Comparison of ENCODE assay signal across 27 cellular contexts in the genomic region with DNA sequence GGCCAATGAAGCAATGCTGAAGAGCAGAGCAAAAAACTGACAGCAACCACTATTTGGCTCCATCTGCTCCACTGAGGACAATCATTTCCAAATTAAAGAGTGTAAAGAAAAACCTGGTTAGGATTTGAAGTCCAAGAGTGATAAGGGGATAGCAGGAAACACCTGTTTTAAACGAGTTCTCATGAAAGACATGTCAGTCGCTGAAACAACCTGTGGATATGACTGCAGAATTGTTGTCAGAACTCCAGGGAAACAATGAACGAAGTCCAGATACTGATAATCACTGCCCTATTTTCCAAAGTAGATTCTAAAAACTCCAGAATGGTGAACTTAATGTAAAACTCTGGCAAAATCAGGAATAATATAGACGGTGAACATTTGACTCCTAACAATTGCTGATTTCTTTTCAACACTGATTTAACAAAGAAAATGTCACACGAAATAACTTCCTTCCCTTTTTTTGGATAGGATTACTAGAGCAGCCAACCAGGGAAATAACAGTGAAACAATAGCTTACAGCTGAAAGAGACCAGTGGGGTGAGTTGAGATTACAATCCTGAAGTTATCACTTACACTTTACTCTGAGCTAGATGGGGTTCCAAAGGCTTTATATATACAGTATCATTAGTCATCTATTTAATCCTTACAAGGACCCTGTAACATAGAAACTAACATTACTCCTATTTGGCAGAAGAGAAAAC.
DNase-seq lines count a peak whose midpoint lies in the region; ATAC-seq and TF ChIP-seq lines count a peak whose summit lies in the region.
"Had no signal": no experiment of that assay in that cellular context is flagged by ENCODE, and none has a peak within 500 bp of the region (broad histone marks: within the 10 kb centered on the region; RNA-seq: fewer than 3 reads in every experiment).

No MANE protein-coding gene starts in this region.

- no CpG with 5 or more reads among the region's 5 CpGs for WGBS in mesendoderm (ENCODE audit: extremely low coverage, insufficient coverage, low lambda C conversion rate)

- no peak overlapping the region for H4K8ac ChIP-seq in mesendoderm (ENCODE audit: low read depth, low read length)

- H3K27me3 ChIP-seq in osteoblast (ENCODE audit: insufficient read depth, low read length) (no peaks in the 10 kb centered on the region), mesendoderm (ENCODE audit: insufficient read depth, low read length, poor library complexity) (no peaks in the 10 kb centered on the region)
- H3K27me3 ChIP-seq: esophagus muscularis mucosa, sigmoid colon, upper lobe of left lung had no signal

- H3K4me3 Mint-ChIP-seq in CD14-positive monocyte, result peak overlapping the region in 1 of 2 donors; percentile 58
- peak overlapping the region in 2 of 4 donors; percentile 15 to 18 for H3K4me3 Mint-ChIP-seq in IgD-negative memory B cell
- H3K4me3 Mint-ChIP-seq in chondrocyte (ENCODE audit: unreplicated experiment), result no peak overlapping the region
- no peak overlapping the region for H3K4me3 Mint-ChIP-seq in activated T-helper 2 cell treated with anti-CD3 and anti-CD28 coated beads, Interferon-gamma antibody, Interleukin-2, Interleukin-4, amounts not matched to agents 10 μg/mL and 5 μg/mL and 100 μg/mL, durations not matched to agents 14 hours and 24 hours and 36 hours (ENCODE audit: low read depth)
- H3K4me3 Mint-ChIP-seq in type B pancreatic cell, result no peak overlapping the region
- H3K4me3 Mint-ChIP-seq: activated CD4-positive, alpha-beta memory T cell treated with anti-CD3 and anti-CD28 coated beads, Interleukin-2, amount 10 ng/mL, durations not matched to agents 7 days and 5 days; effector memory CD8-positive, alpha-beta T cell; immature natural killer cell had no signal

- peaks cover 27% of the 10 kb centered on the region for H3K4me1 Mint-ChIP-seq in CD14-positive monocyte
- peaks cover 18 to 56% (median 24%) of the 10 kb centered on the region in 3 donors for H3K4me1 Mint-ChIP-seq in IgD-negative memory B cell
- H3K4me1 Mint-ChIP-seq in chondrocyte (ENCODE audit: low read depth), result peaks cover 20% of the 10 kb centered on the region
- H3K4me1 Mint-ChIP-seq in activated T-helper 2 cell treated with anti-CD3 and anti-CD28 coated beads, Interferon-gamma antibody, Interleukin-2, Interleukin-4, amounts not matched to agents 10 μg/mL and 5 μg/mL and 100 μg/mL, durations not matched to agents 14 hours and 24 hours and 36 hours (ENCODE audit: low read depth), result peaks cover 13% of the 10 kb centered on the region
- H3K4me1 Mint-ChIP-seq in type B pancreatic cell (ENCODE audit: unreplicated experiment), result no peaks in the 10 kb centered on the region

- intact Hi-C loops in CD14-positive monocyte (cut with micrococcal nuclease), result no loop called here
- intact Hi-C loops in activated T-helper 2 cell treated with anti-CD3 and anti-CD28 coated beads, Interferon-gamma antibody, Interleukin-2, Interleukin-4, amounts not matched to agents 10 μg/mL and 5 μg/mL and 100 μg/mL, durations not matched to agents 14 hours and 24 hours and 36 hours (cut with micrococcal nuclease), result loop anchor here (10.0 kb wide), 1 partner anchor 220 kb away; no protein-coding TSS in a partner anchor

- H3K79me1 ChIP-seq in mesendoderm (ENCODE audit: low read length), result no peaks in the 10 kb centered on the region

- H3K9me3 ChIP-seq in osteoblast (ENCODE audit: low read depth, low read length), result no peaks in the 10 kb centered on the region
- H3K9me3 ChIP-seq: esophagus muscularis mucosa, sigmoid colon, upper lobe of left lung had no signal

- H2BK120ac ChIP-seq in mesendoderm (ENCODE audit: low read depth, low read length), result no peak overlapping the region

- no peak overlapping the region for H2AFZ ChIP-seq in osteoblast (ENCODE audit: low read length)

- H4K20me1 ChIP-seq in osteoblast (ENCODE audit: insufficient read depth, low read length), result no peaks in the 10 kb centered on the region

- DNase-seq in CD14-positive monocyte (ENCODE audit: low spot score), result no peak
- DNase-seq in chondrocyte (ENCODE audit: low spot score), result no peak
- no peak for DNase-seq in osteoblast (ENCODE audit: insufficient read length, low spot score, missing footprints)
- DNase-seq in activated T-helper 2 cell treated with anti-CD3 and anti-CD28 coated beads, Interferon-gamma antibody, Interleukin-2, Interleukin-4, amounts not matched to agents 10 μg/mL and 5 μg/mL and 100 μg/mL, durations not matched to agents 14 hours and 24 hours and 36 hours (ENCODE audit: low spot score), result no peak
- no peak for DNase-seq in mesendoderm
- no peak for DNase-seq in type B pancreatic cell (ENCODE audit: extremely low spot score, unreplicated experiment)
- DNase-seq: activated CD4-positive, alpha-beta memory T cell treated with anti-CD3 and anti-CD28 coated beads, Interleukin-2, amount 10 ng/mL, durations not matched to agents 7 days and 5 days; activated CD4-positive, CD25-positive, alpha-beta regulatory T cell; activated effector memory CD4-positive, alpha-beta T cell treated with anti-CD3 and anti-CD28 coated beads, Interleukin-2, amount 50 U/mL, for 16 hours; DMS53; effector memory CD8-positive, alpha-beta T cell; hippocampal formation; immature natural killer cell; Karpas-422; midbrain; NCI-H1092 treated with DMSO at 0.1 percent for 48 hours; NCI-H2081 treated with DMSO at 0.1 percent for 48 hours; NCI-H446; PC-3; Right ventricle myocardium superior; sigmoid colon; T-helper 9 cell; upper lobe of left lung had no signal

- no peak overlapping the region for H4K5ac ChIP-seq in mesendoderm (ENCODE audit: low read length)

- H3K23ac ChIP-seq in mesendoderm (ENCODE audit: low read length), result no peak overlapping the region

- no peak for ATAC-seq in HG02885 (IDR thresholded peaks at IDR 0.05; ENCODE audit: poor library complexity, unreplicated experiment)
- ATAC-seq: effector memory CD8-positive, alpha-beta T cell; PC-3 had no signal

- no peak overlapping the region for H3K56ac ChIP-seq in mesendoderm (ENCODE audit: low read length)

- H3K27ac ChIP-seq in osteoblast (ENCODE audit: low read depth, low read length), result peak overlapping the region; percentile 88
- H3K27ac ChIP-seq in mesendoderm (ENCODE audit: low read depth, low read length), result no peak overlapping the region
- H3K27ac ChIP-seq: esophagus muscularis mucosa, sigmoid colon had no signal

- no peaks in the 10 kb centered on the region for H3K27me3 Mint-ChIP-seq in CD14-positive monocyte (ENCODE audit: low read depth in 3 of 3)
- no peaks in the 10 kb centered on the region for H3K27me3 Mint-ChIP-seq in IgD-negative memory B cell
- no peaks in the 10 kb centered on the region for H3K27me3 Mint-ChIP-seq in chondrocyte (ENCODE audit: low read depth)
- no peaks in the 10 kb centered on the region for H3K27me3 Mint-ChIP-seq in activated T-helper 2 cell treated with anti-CD3 and anti-CD28 coated beads, Interferon-gamma antibody, Interleukin-2, Interleukin-4, amounts not matched to agents 10 μg/mL and 5 μg/mL and 100 μg/mL, durations not matched to agents 14 hours and 24 hours and 36 hours (ENCODE audit: low read depth)
- no peaks in the 10 kb centered on the region for H3K27me3 Mint-ChIP-seq in type B pancreatic cell
- H3K27me3 Mint-ChIP-seq: activated CD4-positive, alpha-beta memory T cell treated with anti-CD3 and anti-CD28 coated beads, Interleukin-2, amount 10 ng/mL, durations not matched to agents 7 days and 5 days; effector memory CD8-positive, alpha-beta T cell; progenitor cell of endocrine pancreas had no signal

- H3K4me2 ChIP-seq in osteoblast (ENCODE audit: insufficient read depth, low read length), result peak overlapping the region; percentile 47
- H3K4me2 ChIP-seq in mesendoderm (ENCODE audit: low read length), result no peak overlapping the region

- no peak overlapping the region for H3K4ac ChIP-seq in mesendoderm (ENCODE audit: low read depth, low read length)

- H3K79me2 ChIP-seq in osteoblast (ENCODE audit: insufficient read depth, low read length) (no peaks in the 10 kb centered on the region), mesendoderm (ENCODE audit: control insufficient read depth, insufficient read depth, low read length) (no peaks in the 10 kb centered on the region)

- H3K36me3 Mint-ChIP-seq in CD14-positive monocyte (peaks cover 63 to 76% of the 10 kb centered on the region in 2 donors), IgD-negative memory B cell (peaks cover 34% of the 10 kb centered on the region), chondrocyte (ENCODE audit: low read depth) (peaks cover 36% of the 10 kb centered on the region), type B pancreatic cell (peaks cover 58% of the 10 kb centered on the region)
- H3K36me3 Mint-ChIP-seq in activated T-helper 2 cell treated with anti-CD3 and anti-CD28 coated beads, Interferon-gamma antibody, Interleukin-2, Interleukin-4, amounts not matched to agents 10 μg/mL and 5 μg/mL and 100 μg/mL, durations not matched to agents 14 hours and 24 hours and 36 hours (ENCODE audit: low read depth), result peaks cover 80% of the 10 kb centered on the region

- TF ChIP-seq CTCF in CD14-positive monocyte (IDR thresholded peaks at IDR 0.05), result no peak
- no peak for TF ChIP-seq CTCF in chondrocyte (IDR thresholded peaks at IDR 0.05)
- TF ChIP-seq CTCF in osteoblast (IDR thresholded peaks at IDR 0.05; ENCODE audit: extremely low read depth, low read depth, low read length), result no peak
- no peak for TF ChIP-seq CTCF in type B pancreatic cell (conservative IDR thresholded peaks at IDR 0.05)

- H3K36me3 ChIP-seq in osteoblast (ENCODE audit: insufficient read depth, low read length) (peaks cover 46% of the 10 kb centered on the region), mesendoderm (ENCODE audit: control insufficient read depth, insufficient read depth, low read length) (peaks cover 3% of the 10 kb centered on the region)

- no peak overlapping the region for H2BK5ac ChIP-seq in mesendoderm (ENCODE audit: low read length)

- peaks cover 0 to 6% (median 3%) of the 10 kb centered on the region in 7 donors for H3K9me3 Mint-ChIP-seq in CD14-positive monocyte
- H3K9me3 Mint-ChIP-seq in IgD-negative memory B cell, result peaks cover 0 to 2% (median 2%) of the 10 kb centered on the region in 3 donors
- H3K9me3 Mint-ChIP-seq in chondrocyte (ENCODE audit: low read depth), result no peaks in the 10 kb centered on the region
- H3K9me3 Mint-ChIP-seq in activated T-helper 2 cell treated with anti-CD3 and anti-CD28 coated beads, Interferon-gamma antibody, Interleukin-2, Interleukin-4, amounts not matched to agents 10 μg/mL and 5 μg/mL and 100 μg/mL, durations not matched to agents 14 hours and 24 hours and 36 hours, result no peaks in the 10 kb centered on the region
- no peaks in the 10 kb centered on the region for H3K9me3 Mint-ChIP-seq in type B pancreatic cell
- H3K9me3 Mint-ChIP-seq: activated CD4-positive, alpha-beta memory T cell treated with anti-CD3 and anti-CD28 coated beads, Interleukin-2, amount 10 ng/mL, durations not matched to agents 7 days and 5 days; effector memory CD8-positive, alpha-beta T cell; immature natural killer cell had no signal

- H3K4me1 ChIP-seq in osteoblast (ENCODE audit: insufficient read depth, low read length) (peaks cover 19% of the 10 kb centered on the region), mesendoderm (ENCODE audit: control insufficient read depth, low read depth, low read length) (no peaks in the 10 kb centered on the region)

- no peak overlapping the region for H3K9ac ChIP-seq in mesendoderm (ENCODE audit: low read length)

- H3K27ac Mint-ChIP-seq in CD14-positive monocyte, result peak overlapping the region in 6 of 7 donors; percentile 22 to 81 (median 68)
- H3K27ac Mint-ChIP-seq in IgD-negative memory B cell, result peak overlapping the region; percentile 38 to 86 (median 44)
- H3K27ac Mint-ChIP-seq in chondrocyte (ENCODE audit: unreplicated experiment), result peak overlapping the region; percentile 76
- no peak overlapping the region for H3K27ac Mint-ChIP-seq in activated T-helper 2 cell treated with anti-CD3 and anti-CD28 coated beads, Interferon-gamma antibody, Interleukin-2, Interleukin-4, amounts not matched to agents 10 μg/mL and 5 μg/mL and 100 μg/mL, durations not matched to agents 14 hours and 24 hours and 36 hours
- no peak overlapping the region for H3K27ac Mint-ChIP-seq in type B pancreatic cell
- H3K27ac Mint-ChIP-seq: activated CD4-positive, alpha-beta memory T cell treated with anti-CD3 and anti-CD28 coated beads, Interleukin-2, amount 10 ng/mL, durations not matched to agents 7 days and 5 days; progenitor cell of endocrine pancreas had no signal

- no peak overlapping the region for H2BK15ac ChIP-seq in mesendoderm (replicated peaks; ENCODE audit: low read depth)

- no peak overlapping the region for H2AK5ac ChIP-seq in mesendoderm (ENCODE audit: low read length)

- H3K4me3 ChIP-seq in osteoblast (ENCODE audit: insufficient read depth, low read length) (no peak overlapping the region), mesendoderm (ENCODE audit: low read length) (no peak overlapping the region)
- H3K4me3 ChIP-seq: esophagus muscularis mucosa, sigmoid colon, upper lobe of left lung had no signal

- no peak overlapping the region for H3K18ac ChIP-seq in mesendoderm (ENCODE audit: low read length)

Comparison
In these comparisons a context has a peak if more than half of its experiments do, and no peak if none do; other contexts are left out.
1. H3K27ac Mint-ChIP-seq: peak in CD14-positive monocyte (6 of 7), IgD-negative memory B cell (3 of 3) and chondrocyte (single experiment); none in activated T-helper 2 cell treated with anti-CD3 and anti-CD28 coated beads, Interferon-gamma antibody, Interleukin-2, Interleukin-4, amounts not matched to agents 10 μg/mL and 5 μg/mL and 100 μg/mL, durations not matched to agents 14 hours and 24 hours and 36 hours (single experiment) and type B pancreatic cell (single experiment).